ENCODE assay signal across 8 cellular contexts in genomic region chr16:50368410-50369132, GRCh38. TPM values are rescaled to one million over a fixed set of nuclear protein-coding genes. Genes with fewer than 3 reads are reported as not detected.
DNase-seq lines count a peak whose midpoint lies in the region; FAIRE-seq and TF ChIP-seq lines count a peak whose summit lies in the region.

Gene BRD7, minus strand, starts transcription at chr16:50368988. Its CDS starts 214 bp downstream, at chr16:50368774.

- H3K27me3 ChIP-seq in Loucy (ENCODE audit: insufficient read depth, low read length, poor library complexity, severe bottlenecking) (no peaks in the 10 kb centered on the region), WERI-Rb-1 (ENCODE audit: insufficient read depth, low read depth, severe bottlenecking) (no peaks in the 10 kb centered on the region), keratinocyte (ENCODE audit: control insufficient read depth, extremely low read depth, insufficient read depth, low read length) (no peaks in the 10 kb centered on the region)

- H3K9me1 ChIP-seq in keratinocyte (ENCODE audit: control insufficient read depth, extremely low read depth, insufficient read depth, low read length): no peaks in the 10 kb centered on the region

- H3K9ac ChIP-seq in Loucy (ENCODE audit: low read depth, low read length, poor library complexity, severe bottlenecking) (peak within 1 kb of the TSS; percentile 84), keratinocyte (ENCODE audit: control insufficient read depth, extremely low read depth, insufficient read depth, low read length) (peak within 1 kb of the TSS; percentile 84)

- H3K4me1 ChIP-seq in Loucy (ENCODE audit: insufficient read depth, low read length, poor library complexity, severe bottlenecking): peaks cover 38% of the 10 kb centered on the region
- H3K4me1 ChIP-seq in keratinocyte (ENCODE audit: control insufficient read depth, extremely low read depth, insufficient read depth, low read length): peaks cover 11% of the 10 kb centered on the region

- TF ChIP-seq POLR2A in GM10847 (IDR thresholded peaks at IDR 0.05; ENCODE audit: extremely low read depth, insufficient read length) (peak; percentile 12), H54 (IDR thresholded peaks at IDR 0.05; ENCODE audit: low read depth, low read length) (0 out of 2 replicates have a peak, but pooled peaks have one; percentile 16)

- TF ChIP-seq CTCF in Loucy (conservative IDR thresholded peaks at IDR 0.05; ENCODE audit: low read length) (no peak), WERI-Rb-1 (IDR thresholded peaks at IDR 0.05; ENCODE audit: low read depth, low read length) (peak; percentile 58), cardiac fibroblast (IDR thresholded peaks at IDR 0.05; ENCODE audit: low read depth, low read length) (peak; percentile 22), keratinocyte (optimal IDR thresholded peaks at IDR 0.05 in 1 of 3, IDR thresholded peaks at IDR 0.05 in 1 of 3, conservative IDR thresholded peaks at IDR 0.05 in 1 of 3; ENCODE audit: extremely low read depth in 1 of 3, insufficient read depth in 2 of 3, low read length in 3 of 3) (peak in 2 of 3 experiments; percentile 32 to 70)

- H3K79me2 ChIP-seq in Loucy (ENCODE audit: insufficient read depth, low read length): peaks cover 49% of the 10 kb centered on the region
- H3K79me2 ChIP-seq in keratinocyte (ENCODE audit: control insufficient read depth, insufficient read depth, low read length): peaks cover 42% of the 10 kb centered on the region

- DNase-seq in H54 (ENCODE audit: insufficient read length, low spot score): peak; percentile 69
- DNase-seq in WERI-Rb-1: peak; percentile 40
- peak; percentile 43 to 68 for DNase-seq in cardiac fibroblast (ENCODE audit: low read depth in 2 of 2)
- no peak for DNase-seq in keratinocyte (ENCODE audit: low read depth, low spot score)
- peak; percentile 66 to 67 for DNase-seq in stimulated activated CD4-positive, alpha-beta T cell treated with anti-CD3 and anti-CD28 coated beads, Interleukin-15, amount 100 ng/mL, for 1 hour (ENCODE audit: low read depth in 1 of 2, low spot score in 1 of 2)
- DNase-seq in cerebellar nuclear complex (lab: John Stamatoyannopoulos, UW): no peak

- peaks cover 45% of the 10 kb centered on the region for H4K20me1 ChIP-seq in Loucy (ENCODE audit: insufficient read depth, low read length, poor library complexity, severe bottlenecking)
- H4K20me1 ChIP-seq in keratinocyte (ENCODE audit: control insufficient read depth, extremely low read depth, insufficient read depth, low read length): no peaks in the 10 kb centered on the region

- H2AFZ ChIP-seq in Loucy (ENCODE audit: low read length): peak within 1 kb of the TSS; percentile 100
- H2AFZ ChIP-seq in keratinocyte (ENCODE audit: control insufficient read depth, low read length): peak within 1 kb of the TSS; percentile 96

- H3K27ac ChIP-seq in WERI-Rb-1 (peak within 1 kb of the TSS; percentile 77), keratinocyte (ENCODE audit: control insufficient read depth, insufficient read depth, low read length) (peak within 1 kb of the TSS; percentile 80)

- peak within 1 kb of the TSS; percentile 95 for H3K4me2 ChIP-seq in Loucy (ENCODE audit: low read depth, low read length, poor library complexity, severe bottlenecking)
- H3K4me2 ChIP-seq in keratinocyte (ENCODE audit: control insufficient read depth, extremely low read depth, insufficient read depth, low read depth, low read length): peak within 1 kb of the TSS; percentile 93

- H3K36me3 ChIP-seq in Loucy (ENCODE audit: insufficient read depth, low read length) (peaks cover 10% of the 10 kb centered on the region; the same call in 1 of the 2 replicates), WERI-Rb-1 (peaks cover 49% of the 10 kb centered on the region), keratinocyte (ENCODE audit: control insufficient read depth in 2 of 2, extremely low read depth in 1 of 2, insufficient read depth in 2 of 2, low read length in 2 of 2) (peaks cover 7 to 9% of the 10 kb centered on the region in 2 experiments)

- FAIRE-seq in H54 (lab: Jason Lieb, UNC) (no peak), keratinocyte (lab: Jason Lieb, UNC) (no peak)

- no peaks in the 10 kb centered on the region for H3K9me2 ChIP-seq in Loucy (replicated peaks; ENCODE audit: low read depth, low read length)

- H3K9me3 ChIP-seq in Loucy (ENCODE audit: insufficient read depth, low read depth, low read length): no peaks in the 10 kb centered on the region
- no peaks in the 10 kb centered on the region for H3K9me3 ChIP-seq in WERI-Rb-1 (ENCODE audit: severe bottlenecking)
- no peaks in the 10 kb centered on the region for H3K9me3 ChIP-seq in keratinocyte (ENCODE audit: control insufficient read depth, low read depth, low read length)

- no peaks in the 10 kb centered on the region for H3F3A ChIP-seq in Loucy (ENCODE audit: low read depth)

- H3K4me3 ChIP-seq in Loucy (ENCODE audit: low read length, poor library complexity, severe bottlenecking): peak within 1 kb of the TSS; percentile 83
- peak within 1 kb of the TSS; percentile 47 for H3K4me3 ChIP-seq in WERI-Rb-1 (ENCODE audit: low read depth, low read length)
- H3K4me3 ChIP-seq in cardiac fibroblast (replicated peaks in 1 of 2; ENCODE audit: low read depth in 2 of 2, low read length in 2 of 2): peak within 1 kb of the TSS; percentile 61 to 67
- H3K4me3 ChIP-seq in keratinocyte (ENCODE audit: control insufficient read depth in 2 of 3, extremely low read depth in 1 of 3, insufficient read depth in 2 of 3, low read depth in 1 of 3, low read length in 3 of 3): peak within 1 kb of the TSS; percentile 64 to 86 (median 78)

- dilution Hi-C loops in keratinocyte (cut with MboI; ENCODE audit: extremely low pct_ligation_motif_present, low sequenced_read_pairs): no loop called here

RNA-seq across cellular contexts. Expression of gene BRD7, which starts in this region (rescaled TPM):
- polyA plus RNA-seq in keratinocyte: 44.0 to 66.6 TPM (median 47.8 TPM) in 3 replicates
- polyA plus RNA-seq in keratinocyte (2011; ENCODE audit: low read depth): 193 TPM
- polyA plus RNA-seq in keratinocyte (2011; cell fraction: cytosol; rRNA removed): 37.9 and 66.4 TPM in 2 replicates
- 37.3 and 43.2 TPM in 2 replicates for polyA plus RNA-seq in keratinocyte (2011; cell fraction: nucleus; rRNA removed)
- 46.7 and 60.7 TPM in 2 replicates for polyA plus RNA-seq in keratinocyte (2012; ENCODE audit: low replicate concordance)
- polyA minus RNA-seq in keratinocyte: 23.2 to 70.3 TPM (median 29.4 TPM) in 3 replicates
- 18.0 TPM for polyA minus RNA-seq in keratinocyte (2011; cell fraction: cytosol; rRNA and poly(A)+ RNA removed)
- polyA minus RNA-seq in keratinocyte (2011; cell fraction: nucleus; rRNA and poly(A)+ RNA removed): 14.7 and 30.7 TPM in 2 replicates

Comparison
In these comparisons a context has a peak if more than half of its experiments do, and no peak if none do; other contexts are left out.
1. DNase-seq: peak in H54 (single experiment), WERI-Rb-1 (single experiment), cardiac fibroblast (2 of 2) and stimulated activated CD4-positive, alpha-beta T cell treated with anti-CD3 and anti-CD28 coated beads, Interleukin-15, amount 100 ng/mL, for 1 hour (2 of 2); none in keratinocyte (single experiment) and cerebellar nuclear complex (0 of 2).
2. Peak in every context shown above with its lines, with median percentiles within 50 percentile points of each other: H3K4me3 ChIP-seq.